Comparison of ENCODE assay signal across 1 cellular context in the genomic region with DNA sequence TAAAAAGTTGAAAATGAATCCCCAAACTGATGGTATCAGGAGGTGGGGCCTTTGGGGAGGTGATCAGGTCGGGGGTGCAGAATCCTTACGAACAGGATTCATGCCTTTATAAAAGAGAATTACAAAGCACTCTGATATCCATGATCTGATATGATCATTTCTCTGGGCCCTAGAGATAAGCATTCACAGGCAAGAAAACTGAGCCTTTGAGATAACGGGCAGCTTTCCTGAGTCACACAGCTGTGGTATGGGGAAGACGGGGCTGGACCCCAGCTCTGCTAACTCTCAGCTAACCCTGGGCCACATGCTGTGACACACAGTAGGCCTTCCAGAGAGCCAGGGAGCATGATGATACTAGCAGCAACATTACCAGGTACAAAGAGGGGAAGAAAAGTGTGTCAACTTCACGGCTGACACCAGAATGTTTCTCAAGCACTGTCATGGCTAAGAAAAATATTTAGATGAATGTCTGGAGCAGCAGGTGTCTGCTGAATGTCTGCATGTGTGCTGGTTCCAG.
A peak's percentile ranks its signal among the peaks of the same experiment; 100 is the strongest.
TF ChIP-seq lines count a peak whose summit lies in the region.

No MANE protein-coding gene starts in this region.

TF ChIP-seq in K562, 482 proteins besides CTCF, POLR2A, EP300 and RAD21 (continued from another document):
- peak; percentile 25; the same call in 1 of the 2 replicates for TF ChIP-seq NFE2 (IDR thresholded peaks at IDR 0.05; ENCODE audit: low read depth)
- no peak for TF ChIP-seq CREM (IDR thresholded peaks at IDR 0.05; ENCODE audit: low read depth)
- TF ChIP-seq ZKSCAN1 (IDR thresholded peaks at IDR 0.05; ENCODE audit: low read depth, low read length): peak; percentile 91; the same call in 1 of the 2 replicates
- TF ChIP-seq TEAD4 (IDR thresholded peaks at IDR 0.05; ENCODE audit: low read length): peak; percentile 87; the same call in 1 of the 2 replicates
- no peak for TF ChIP-seq TEAD4 (CRISPR knock-in tag; IDR thresholded peaks at IDR 0.05; ENCODE audit: borderline replicate concordance)
- no peak for TF ChIP-seq ZNF217 (CRISPR knock-in tag; IDR thresholded peaks at IDR 0.05)
- no peak for TF ChIP-seq KLF10 (CRISPR knock-in tag; IDR thresholded peaks at IDR 0.05)
- TF ChIP-seq TAF7 (tag; IDR thresholded peaks at IDR 0.05): no peak
- no peak for TF ChIP-seq HIVEP1 (CRISPR knock-in tag; IDR thresholded peaks at IDR 0.05)
- TF ChIP-seq TARDBP (IDR thresholded peaks at IDR 0.05): no peak
- 0 out of 4 replicates have a peak, but pooled peaks of 1 of the 2 experiments have one; percentile 17 for TF ChIP-seq TEAD1 (CRISPR knock-in tag; IDR thresholded peaks at IDR 0.05)
- peak in 1 of 2 experiments; percentile 30; a peak in 1 of 4 replicates for TF ChIP-seq RCOR1 (IDR thresholded peaks at IDR 0.05; ENCODE audit: borderline replicate concordance in 1 of 2, low read depth in 2 of 2, low read length in 2 of 2)
- peak; percentile 76; the same call in 1 of the 2 replicates for TF ChIP-seq ARID1B (IDR thresholded peaks at IDR 0.05)
- TF ChIP-seq MIER1 (IDR thresholded peaks at IDR 0.05; ENCODE audit: low read depth): no peak
- peak; percentile 71 for TF ChIP-seq KLF16 (IDR thresholded peaks at IDR 0.05)
- TF ChIP-seq, protein P1, sequence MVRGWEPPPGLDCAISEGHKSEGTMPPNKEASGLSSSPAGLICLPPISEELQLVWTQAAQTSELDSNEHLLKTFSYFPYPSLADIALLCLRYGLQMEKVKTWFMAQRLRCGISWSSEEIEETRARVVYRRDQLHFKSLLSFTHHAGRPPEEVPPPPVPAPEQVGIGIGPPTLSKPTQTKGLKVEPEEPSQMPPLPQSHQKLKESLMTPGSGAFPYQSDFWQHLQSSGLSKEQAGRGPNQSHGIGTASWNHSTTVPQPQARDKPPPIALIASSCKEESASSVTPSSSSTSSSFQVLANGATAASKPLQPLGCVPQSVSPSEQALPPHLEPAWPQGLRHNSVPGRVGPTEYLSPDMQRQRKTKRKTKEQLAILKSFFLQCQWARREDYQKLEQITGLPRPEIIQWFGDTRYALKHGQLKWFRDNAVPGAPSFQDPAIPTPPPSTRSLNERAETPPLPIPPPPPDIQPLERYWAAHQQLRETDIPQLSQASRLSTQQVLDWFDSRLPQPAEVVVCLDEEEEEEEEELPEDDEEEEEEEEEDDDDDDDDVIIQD (CRISPR knock-in tag; IDR thresholded peaks at IDR 0.05): no peak
- peak; percentile 56; the same call in 1 of the 2 replicates for TF ChIP-seq SMARCE1 (IDR thresholded peaks at IDR 0.05)
- TF ChIP-seq, protein P2, sequence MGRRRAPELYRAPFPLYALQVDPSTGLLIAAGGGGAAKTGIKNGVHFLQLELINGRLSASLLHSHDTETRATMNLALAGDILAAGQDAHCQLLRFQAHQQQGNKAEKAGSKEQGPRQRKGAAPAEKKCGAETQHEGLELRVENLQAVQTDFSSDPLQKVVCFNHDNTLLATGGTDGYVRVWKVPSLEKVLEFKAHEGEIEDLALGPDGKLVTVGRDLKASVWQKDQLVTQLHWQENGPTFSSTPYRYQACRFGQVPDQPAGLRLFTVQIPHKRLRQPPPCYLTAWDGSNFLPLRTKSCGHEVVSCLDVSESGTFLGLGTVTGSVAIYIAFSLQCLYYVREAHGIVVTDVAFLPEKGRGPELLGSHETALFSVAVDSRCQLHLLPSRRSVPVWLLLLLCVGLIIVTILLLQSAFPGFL (CRISPR knock-in tag; IDR thresholded peaks at IDR 0.05): no peak
- no peak for TF ChIP-seq RBFOX2 (IDR thresholded peaks at IDR 0.05; ENCODE audit: low read depth, low read length)
